14 cellular contexts compared by ENCODE assay signal in the genomic region with DNA sequence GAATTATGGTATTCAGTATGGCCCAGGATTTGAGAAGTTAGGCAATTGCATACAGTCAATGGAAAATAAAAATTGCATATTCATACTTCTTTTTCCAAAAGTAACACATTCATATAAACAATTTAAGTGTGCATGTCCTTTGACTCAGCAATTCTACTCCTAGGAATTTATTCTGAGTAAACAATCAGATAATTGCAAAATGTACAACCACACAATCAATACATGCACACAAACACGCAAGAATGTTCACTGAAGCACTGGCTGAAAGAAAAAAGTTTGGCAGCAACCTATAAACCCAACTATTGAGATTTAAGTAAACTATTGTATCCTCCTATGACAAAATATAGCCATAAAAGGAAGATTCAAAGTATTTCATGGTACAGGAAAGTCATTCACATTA. TPM values are rescaled to one million over a fixed set of nuclear protein-coding genes. Genes with fewer than 3 reads are reported as not detected.
DNase-seq lines count a peak whose midpoint lies in the region; TF ChIP-seq lines count a peak whose summit lies in the region.
"Had no signal": no experiment of that assay in that cellular context is flagged by ENCODE, and none has a peak within 500 bp of the region (broad histone marks: within the 10 kb centered on the region; RNA-seq: fewer than 3 reads in every experiment).

No MANE protein-coding gene starts in this region.

- peak overlapping the region; percentile 91 for H3K4me3 ChIP-seq in OCI-LY1 (ENCODE audit: low read depth, low read length, poor library complexity, severe bottlenecking)
- H3K4me3 ChIP-seq in esophagus muscularis mucosa = peak overlapping the region; percentile 80 to 97 (median 90)
- H3K4me3 ChIP-seq in Caco-2 (ENCODE audit: low read depth, low read length) = no peak overlapping the region

- DNase-seq in AG09319 (ENCODE audit: extremely low read depth, low read depth) = peak; percentile 60
- DNase-seq in esophagus muscularis mucosa (ENCODE audit: extremely low spot score) = no peak
- DNase-seq in nephron progenitor cell = no peak
- DNase-seq in Caco-2 = no peak
- no peak for DNase-seq in RKO (ENCODE audit: low spot score)
- no peak for DNase-seq in activated CD4-positive, alpha-beta T cell treated with anti-CD3 and anti-CD28 coated beads for 4 hours
- no peak for DNase-seq in epidermal melanocyte (ENCODE audit: insufficient read length, low spot score)
- DNase-seq: activated CD8-positive, alpha-beta T cell treated with anti-CD3 and anti-CD28 coated beads for 36 hours; amygdala; dermis blood vessel endothelial cell; NCI-H2227 treated with DMSO at 0.1 percent for 48 hours; stimulated activated naive B cell treated with anti-CD40 and anti-IgM and Interleukin-4, amounts not matched to agents 10 μg/mL and 1 μg/mL and 100 μg/mL, for 72 hours had no signal

- peaks cover 68% of the 10 kb centered on the region for H3K79me2 ChIP-seq in OCI-LY1 (ENCODE audit: insufficient read depth, low read length)

- H3K9me3 ChIP-seq in OCI-LY1 (ENCODE audit: low read length) = peaks cover 2% of the 10 kb centered on the region; the same call in 1 of the 2 replicates
- H3K9me3 ChIP-seq in esophagus muscularis mucosa = no peaks in the 10 kb centered on the region
- no peaks in the 10 kb centered on the region for H3K9me3 ChIP-seq in Caco-2

- no peak overlapping the region for H2AFZ ChIP-seq in OCI-LY1 (ENCODE audit: low read length)

- CTCF ChIA-PET in Caco-2 (lab: Charles Lee) = no interaction called here

- no peak for TF ChIP-seq POLR2A in esophagus muscularis mucosa (IDR thresholded peaks at IDR 0.05; ENCODE audit: low read depth)

- H3F3A ChIP-seq in OCI-LY1 (ENCODE audit: insufficient read depth, low read length) = no peaks in the 10 kb centered on the region

- H3K27me3 Mint-ChIP-seq in nephron progenitor cell (ENCODE audit: low read depth, poor library complexity) (peaks cover 3% of the 10 kb centered on the region), Caco-2 (ENCODE audit: insufficient read depth, unreplicated experiment) (peaks cover 17% of the 10 kb centered on the region)

- H4K20me1 ChIP-seq in OCI-LY1 (ENCODE audit: insufficient read depth, low read length) = no peaks in the 10 kb centered on the region

- H3K27me3 ChIP-seq in OCI-LY1 (ENCODE audit: insufficient read depth, low read length) = no peaks in the 10 kb centered on the region
- H3K27me3 ChIP-seq in esophagus muscularis mucosa = no peaks in the 10 kb centered on the region
- H3K27me3 ChIP-seq in Caco-2 (replicated peaks; ENCODE audit: control insufficient read depth, insufficient read depth, low read length) = no peaks in the 10 kb centered on the region

- peaks cover 23% of the 10 kb centered on the region for H3K36me3 ChIP-seq in OCI-LY1 (ENCODE audit: insufficient read depth, low read length)
- H3K36me3 ChIP-seq in esophagus muscularis mucosa = no peaks in the 10 kb centered on the region
- no peaks in the 10 kb centered on the region for H3K36me3 ChIP-seq in Caco-2 (ENCODE audit: control insufficient read depth, insufficient read depth, low read length)

- peak overlapping the region; percentile 93 for H3K4me2 ChIP-seq in OCI-LY1 (ENCODE audit: low read length)

- H3K27ac ChIP-seq in OCI-LY1 (ENCODE audit: low read depth, low read length, poor library complexity, severe bottlenecking) (peak overlapping the region; percentile 93), esophagus muscularis mucosa (replicated peaks in 1 of 4) (peak overlapping the region in 1 of 4 donors; percentile 94)

- H3K4me1 ChIP-seq in OCI-LY1 (ENCODE audit: insufficient read depth, low read length, severe bottlenecking) (peaks cover 38% of the 10 kb centered on the region), esophagus muscularis mucosa (peaks cover 10 to 39% (median 28%) of the 10 kb centered on the region in 4 donors), Caco-2 (peaks cover 7% of the 10 kb centered on the region; the same call in 1 of the 2 replicates)

- no peak overlapping the region for H3K27ac Mint-ChIP-seq in nephron progenitor cell
- no peak overlapping the region for H3K27ac Mint-ChIP-seq in Caco-2 (ENCODE audit: unreplicated experiment)
- H3K27ac Mint-ChIP-seq: activated CD8-positive, alpha-beta T cell treated with anti-CD3 and anti-CD28 coated beads for 36 hours; activated T-helper 17 cell treated with anti-CD3 and anti-CD28 coated beads, Interleukin-2, amount 50 U/mL, for 72 hours; stimulated activated naive B cell treated with anti-CD40 and anti-IgM and Interleukin-4, amounts not matched to agents 10 μg/mL and 1 μg/mL and 100 μg/mL, for 72 hours had no signal

- peak overlapping the region; percentile 89 for H3K9ac ChIP-seq in OCI-LY1 (ENCODE audit: low read length)

- 65% methylated on average over 1 of the region's 1 CpG for WGBS in esophagus muscularis mucosa

- H3K4me1 Mint-ChIP-seq in nephron progenitor cell (peaks cover 49% of the 10 kb centered on the region), Caco-2 (ENCODE audit: low read depth, unreplicated experiment) (peaks cover 5% of the 10 kb centered on the region)

- no peak for TF ChIP-seq EP300 in esophagus muscularis mucosa (IDR thresholded peaks at IDR 0.05)

- no peaks in the 10 kb centered on the region for H3K9me2 ChIP-seq in OCI-LY1 (ENCODE audit: low read depth, low read length)

- peak overlapping the region; percentile 94 for H3K4me3 Mint-ChIP-seq in nephron progenitor cell
- no peak overlapping the region for H3K4me3 Mint-ChIP-seq in Caco-2 (ENCODE audit: unreplicated experiment)
- H3K4me3 Mint-ChIP-seq: activated CD8-positive, alpha-beta T cell treated with anti-CD3 and anti-CD28 coated beads for 36 hours; activated T-helper 17 cell treated with anti-CD3 and anti-CD28 coated beads, Interleukin-2, amount 50 U/mL, for 72 hours; stimulated activated naive B cell treated with anti-CD40 and anti-IgM and Interleukin-4, amounts not matched to agents 10 μg/mL and 1 μg/mL and 100 μg/mL, for 72 hours had no signal

- TF ChIP-seq CTCF in AG09319 (IDR thresholded peaks at IDR 0.05; ENCODE audit: low read depth, low read length) = no peak
- no peak for TF ChIP-seq CTCF in OCI-LY1 (IDR thresholded peaks at IDR 0.05; ENCODE audit: low read length)
- TF ChIP-seq CTCF in esophagus muscularis mucosa (IDR thresholded peaks at IDR 0.05) = no peak
- TF ChIP-seq CTCF in nephron progenitor cell (IDR thresholded peaks at IDR 0.05) = no peak
- TF ChIP-seq CTCF in Caco-2 (IDR thresholded peaks at IDR 0.05; ENCODE audit: insufficient read depth in 1 of 2, low read depth in 1 of 2, low read length in 1 of 2, severe bottlenecking in 1 of 2, unreplicated experiment in 1 of 2) = no peak

- POLR2A ChIA-PET in Caco-2 (lab: Charles Lee) = no interaction called here

- BruUV-seq in Caco-2 (replicated peaks; lab: Mats Ljungman, UMichigan) = no TSS peak

- peaks cover 20% of the 10 kb centered on the region for H3K36me3 Mint-ChIP-seq in nephron progenitor cell (ENCODE audit: low read depth)
- no peaks in the 10 kb centered on the region for H3K36me3 Mint-ChIP-seq in Caco-2 (ENCODE audit: insufficient read depth, unreplicated experiment)
- H3K36me3 Mint-ChIP-seq: stimulated activated naive B cell treated with anti-CD40 and anti-IgM and Interleukin-4, amounts not matched to agents 10 μg/mL and 1 μg/mL and 100 μg/mL, for 72 hours had no signal

- peaks cover 14% of the 10 kb centered on the region for H3K9me3 Mint-ChIP-seq in nephron progenitor cell
- H3K9me3 Mint-ChIP-seq in Caco-2 (ENCODE audit: unreplicated experiment) = no peaks in the 10 kb centered on the region
- H3K9me3 Mint-ChIP-seq: activated CD8-positive, alpha-beta T cell treated with anti-CD3 and anti-CD28 coated beads for 36 hours; activated T-helper 17 cell treated with anti-CD3 and anti-CD28 coated beads, Interleukin-2, amount 50 U/mL, for 72 hours; stimulated activated naive B cell treated with anti-CD40 and anti-IgM and Interleukin-4, amounts not matched to agents 10 μg/mL and 1 μg/mL and 100 μg/mL, for 72 hours had no signal

- intact Hi-C loops in esophagus muscularis mucosa (cut with DNase I) = no loop called here
- intact Hi-C loops in Caco-2 (cut with micrococcal nuclease; ENCODE audit: unreplicated experiment) = loop anchor here (5.0 kb wide), 1 partner anchor 131 kb away; no protein-coding TSS in a partner anchor

RNA-seq across cellular contexts. Expression of gene CYP39A1, which starts 1.6 kb away (rescaled TPM):
- total RNA-seq in esophagus muscularis mucosa = 10 to 100 TPM in 1 of 4 donors, 1 to 10 TPM in 3; 7.0 to 10.4 (median 7.8) TPM
- not detected in 2 replicates for total RNA-seq in Caco-2 (2022)
- total RNA-seq: activated CD8-positive, alpha-beta T cell treated with anti-CD3 and anti-CD28 coated beads for 36 hours; activated T-helper 17 cell treated with anti-CD3 and anti-CD28 coated beads, Interleukin-2, amount 50 U/mL, for 72 hours had no signal

RNA-seq across cellular contexts. Expression of gene SLC25A27, which starts 1.8 kb away (rescaled TPM):
- total RNA-seq in esophagus muscularis mucosa (10 to 100 TPM; 13.3 to 26.2 (median 21.3) TPM), Caco-2 (2022) (0.64 TPM in 1 of 2 replicates, not detected in the other)

RNA-seq across cellular contexts. Expression of gene TDRD6, which starts 36.7 kb away (rescaled TPM):
- total RNA-seq in esophagus muscularis mucosa (1 to 10 TPM in 2 of 4 donors, under 1 TPM in 2; 0.13 to 2.1 (median 0.74) TPM), Caco-2 (2022) (not detected in 2 replicates)
- total RNA-seq: activated CD8-positive, alpha-beta T cell treated with anti-CD3 and anti-CD28 coated beads for 36 hours; activated T-helper 17 cell treated with anti-CD3 and anti-CD28 coated beads, Interleukin-2, amount 50 U/mL, for 72 hours had no signal
